ENCODE assay signal across 1 cellular context in the genomic region with DNA sequence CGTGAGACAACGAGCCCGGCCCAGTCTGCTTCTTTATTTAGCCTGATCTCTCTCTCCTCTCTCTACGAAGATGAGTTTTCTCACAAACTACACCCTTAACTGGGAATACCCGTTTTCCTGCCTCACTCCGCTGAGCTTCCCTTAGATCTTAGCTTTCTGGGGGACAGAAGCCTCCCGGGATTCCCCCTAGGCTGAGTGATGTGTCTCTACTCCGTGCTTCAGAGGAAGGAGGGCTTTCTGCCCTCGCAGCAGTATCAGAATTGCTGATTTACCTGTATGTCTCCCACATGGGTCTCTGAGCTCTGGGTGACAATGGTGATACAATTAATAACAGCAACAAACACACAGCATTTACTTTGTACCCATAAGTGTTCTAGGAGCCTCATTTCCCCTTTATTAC.
TF ChIP-seq lines count a peak whose summit lies in the region.

No MANE protein-coding gene starts in this region.

TF ChIP-seq in HCT116, 20 proteins besides CTCF, POLR2A, EP300 and RAD21 (continued from another document):
- TF ChIP-seq, protein P1, sequence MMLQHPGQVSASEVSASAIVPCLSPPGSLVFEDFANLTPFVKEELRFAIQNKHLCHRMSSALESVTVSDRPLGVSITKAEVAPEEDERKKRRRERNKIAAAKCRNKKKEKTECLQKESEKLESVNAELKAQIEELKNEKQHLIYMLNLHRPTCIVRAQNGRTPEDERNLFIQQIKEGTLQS (IDR thresholded peaks at IDR 0.05): no peak
- TF ChIP-seq SP1 (IDR thresholded peaks at IDR 0.05; ENCODE audit: low read depth) (no peak), FOSL1 (IDR thresholded peaks at IDR 0.05; ENCODE audit: low read depth) (no peak), EZH2 (IDR thresholded peaks at IDR 0.05) (no peak), CBX3 (IDR thresholded peaks at IDR 0.05; ENCODE audit: low read depth) (no peak), EGR1 (IDR thresholded peaks at IDR 0.05; ENCODE audit: low read depth) (no peak), SIN3A (IDR thresholded peaks at IDR 0.05; ENCODE audit: low read depth) (no peak), ZFX (IDR thresholded peaks at IDR 0.05) (no peak), POLR2AphosphoS5 (IDR thresholded peaks at IDR 0.05; ENCODE audit: low read depth, low read length) (no peak), ZNF274 (IDR thresholded peaks at IDR 0.05; ENCODE audit: low read depth, low read length) (no peak), JUND (IDR thresholded peaks at IDR 0.05) (no peak)
